Comparison of ENCODE assay signal across 8 cellular contexts in the genomic region with DNA sequence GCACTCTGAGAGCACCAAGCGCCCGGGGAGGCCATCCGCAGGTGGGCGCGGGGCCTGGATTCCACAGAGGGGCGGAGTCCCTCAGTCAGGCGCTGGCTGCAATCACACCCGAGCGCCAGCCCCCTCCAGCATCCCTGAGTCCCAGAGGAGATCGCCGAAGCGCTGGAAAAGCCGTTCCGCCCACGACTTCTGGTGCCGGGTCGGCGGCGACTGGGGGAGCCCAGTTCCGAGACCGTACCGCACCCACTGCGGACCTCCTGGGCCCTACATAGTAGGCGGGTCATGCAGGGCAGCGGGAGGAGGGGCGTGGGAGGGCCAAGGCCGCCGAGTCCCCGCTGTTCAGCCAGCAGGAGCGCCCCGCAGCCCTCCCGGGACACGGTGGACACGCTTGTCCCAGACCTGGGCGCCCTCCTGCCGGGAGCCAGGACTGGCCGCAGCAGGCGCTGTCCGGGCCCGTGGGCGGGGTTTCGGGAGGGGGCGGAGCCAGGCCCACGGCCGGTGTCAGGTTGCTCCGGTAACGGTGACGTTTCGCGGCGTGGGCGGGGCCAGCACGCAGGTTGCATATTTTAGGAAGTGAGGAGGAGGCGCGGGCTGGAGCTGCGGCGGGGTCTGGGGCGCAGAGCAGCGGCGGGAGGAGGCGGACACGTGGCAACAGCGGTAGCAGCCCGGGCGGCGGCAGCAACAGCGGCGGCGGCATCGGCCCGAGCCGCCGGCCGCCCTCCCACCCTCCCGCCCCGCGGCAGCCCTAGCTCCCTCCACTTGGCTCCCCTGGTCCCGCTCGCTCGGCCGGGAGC. TPM values are rescaled to one million over a fixed set of nuclear protein-coding genes. Genes with fewer than 3 reads are reported as not detected.
DNase-seq lines count a peak whose midpoint lies in the region; ATAC-seq and TF ChIP-seq lines count a peak whose summit lies in the region.

ATP1A1 (plus strand) TSS at position 594 of the 794 bp plus-strand sequence. CDS start 268 bp downstream, outside the sequence.

- POLR2A ChIA-PET in SK-N-SH (lab: Yijun Ruan, JAX), result interaction anchor here (0.8 kb wide), 1 partner anchor 112 kb away, joined by 4 read pairs; no protein-coding TSS in a partner anchor

- peak within 1 kb of the TSS; percentile 69 for H2AFZ ChIP-seq in SK-N-SH (ENCODE audit: low read depth)

- H3K36me3 ChIP-seq in SK-N-SH (replicated peaks in 1 of 2; ENCODE audit: control insufficient read depth in 1 of 2, insufficient read depth in 2 of 2, low read length in 1 of 2), result no peaks in the 10 kb centered on the region

- peak within 1 kb of the TSS; percentile 89 for H3K4me2 ChIP-seq in SK-N-SH

- H3K4me1 ChIP-seq in SK-N-SH (ENCODE audit: control insufficient read depth in 1 of 2, insufficient read depth in 2 of 2, low read depth in 1 of 2, low read length in 1 of 2), result peaks cover 28 to 37% of the 10 kb centered on the region in 2 experiments

- TF ChIP-seq POLR2A in GM10847 (IDR thresholded peaks at IDR 0.05; ENCODE audit: extremely low read depth, insufficient read length), result peak; percentile 96

- H4K20me1 ChIP-seq in SK-N-SH (ENCODE audit: insufficient read depth), result peaks cover 5% of the 10 kb centered on the region; the same call in 1 of the 2 replicates

- 5% methylated on average over 27 of the region's 81 CpGs for WGBS in SK-N-SH (ENCODE audit: low lambda C conversion rate)

- ATAC-seq in HG02623 (IDR thresholded peaks at IDR 0.05; ENCODE audit: unreplicated experiment), result peak; percentile 64

- peak within 1 kb of the TSS; percentile 84 for H3K9ac ChIP-seq in SK-N-SH

- no peak for TF ChIP-seq EP300 in SK-N-SH (IDR thresholded peaks at IDR 0.05; ENCODE audit: borderline replicate concordance in 1 of 2, low read depth in 1 of 2, low read length in 1 of 2)

- peak; percentile 85 for DNase-seq in NCI-H1092 (lab: John Stamatoyannopoulos, UW)
- DNase-seq in SK-N-SH, result peak; percentile 98
- peak; percentile 98 for DNase-seq in activated naive CD4-positive, alpha-beta T cell treated with anti-CD3 and anti-CD28 coated beads, Interleukin-2, amount 50 U/mL, for 16 hours
- DNase-seq in germinal center (ENCODE audit: low spot score), result peak; percentile 96
- DNase-seq in nucleus accumbens (lab: John Stamatoyannopoulos, UW), result peak; percentile 27 to 98 (median 90)
- DNase-seq in superior temporal gyrus (ENCODE audit: extremely low spot score), result peak; percentile 92

- no peaks in the 10 kb centered on the region for H3K27me3 ChIP-seq in SK-N-SH (ENCODE audit: insufficient read depth)

- no peaks in the 10 kb centered on the region for H3K9me2 ChIP-seq in SK-N-SH

- peaks cover 38% of the 10 kb centered on the region for H3K79me2 ChIP-seq in SK-N-SH (ENCODE audit: insufficient read depth)

- peak within 1 kb of the TSS; percentile 83 to 98 for H3K27ac ChIP-seq in SK-N-SH (ENCODE audit: low read depth in 2 of 2, low read length in 1 of 2)

- H3K9me3 ChIP-seq in SK-N-SH, result no peaks in the 10 kb centered on the region

- H3F3A ChIP-seq in SK-N-SH (replicated peaks; ENCODE audit: insufficient read depth), result peaks cover 32% of the 10 kb centered on the region

- H3K4me3 ChIP-seq in SK-N-SH (ENCODE audit: low read depth in 2 of 2, low read length in 1 of 2), result peak within 1 kb of the TSS; percentile 60 to 71

- CTCF ChIA-PET in SK-N-SH (lab: Yijun Ruan, JAX), result interaction anchor here (0.8 to 3.1 kb wide), 3 partner anchors 112 to 234 kb away, joined by 3 to 16 read pairs (median 6); no protein-coding TSS in a partner anchor

- no peak for TF ChIP-seq CTCF in SK-N-SH (IDR thresholded peaks at IDR 0.05)

- no peak; the same call in 1 of the 2 replicates for TF ChIP-seq RAD21 in SK-N-SH (IDR thresholded peaks at IDR 0.05; ENCODE audit: low read length)

TF ChIP-seq in SK-N-SH, 30 proteins besides CTCF, POLR2A, EP300 and RAD21:
- TF ChIP-seq RXRA (IDR thresholded peaks at IDR 0.05; ENCODE audit: borderline replicate concordance, low read depth) (no peak), EZH2phosphoT487 (IDR thresholded peaks at IDR 0.05; ENCODE audit: borderline replicate concordance, low read depth) (no peak), RCOR1 (IDR thresholded peaks at IDR 0.05; ENCODE audit: low read length) (no peak), TCF12 (IDR thresholded peaks at IDR 0.05) (peak; percentile 5; the same call in 1 of the 2 replicates), TEAD4 (IDR thresholded peaks at IDR 0.05; ENCODE audit: borderline replicate concordance, insufficient read depth) (no peak), MXI1 (IDR thresholded peaks at IDR 0.05; ENCODE audit: low read depth, low read length) (peak; percentile 90), GABPA (IDR thresholded peaks at IDR 0.05; ENCODE audit: low read depth) (no peak), NRF1 (IDR thresholded peaks at IDR 0.05; ENCODE audit: low read depth, low read length) (peak; percentile 52), REST (IDR thresholded peaks at IDR 0.05; ENCODE audit: low read depth, low read length) (no peak), CHD2 (IDR thresholded peaks at IDR 0.05; ENCODE audit: low read length, partially characterized antibody) (no peak), TAF1 (IDR thresholded peaks at IDR 0.05; ENCODE audit: borderline replicate concordance, low read depth, low read length) (peak; percentile 56; the same call in 1 of the 2 replicates), GATA2 (CRISPR knock-in tag; IDR thresholded peaks at IDR 0.05) (no peak), POLR2AphosphoS5 (IDR thresholded peaks at IDR 0.05; ENCODE audit: low read depth, low read length) (peak; percentile 88), ELF1 (IDR thresholded peaks at IDR 0.05) (0 out of 2 replicates have a peak, but pooled peaks have one; percentile 31), FOXM1 (IDR thresholded peaks at IDR 0.05; ENCODE audit: low read depth) (no peak), RFX5 (IDR thresholded peaks at IDR 0.05; ENCODE audit: low read length) (peak; percentile 92), FOXJ3 (CRISPR knock-in tag; IDR thresholded peaks at IDR 0.05) (no peak), USF1 (IDR thresholded peaks at IDR 0.05; ENCODE audit: borderline replicate concordance, low read depth) (peak; percentile 65), JUND (IDR thresholded peaks at IDR 0.05) (no peak), SMC3 (IDR thresholded peaks at IDR 0.05; ENCODE audit: low read depth, low read length) (no peak), USF2 (IDR thresholded peaks at IDR 0.05; ENCODE audit: borderline replicate concordance, low read depth, low read length) (peak; percentile 66)
- TF ChIP-seq, protein P1, sequence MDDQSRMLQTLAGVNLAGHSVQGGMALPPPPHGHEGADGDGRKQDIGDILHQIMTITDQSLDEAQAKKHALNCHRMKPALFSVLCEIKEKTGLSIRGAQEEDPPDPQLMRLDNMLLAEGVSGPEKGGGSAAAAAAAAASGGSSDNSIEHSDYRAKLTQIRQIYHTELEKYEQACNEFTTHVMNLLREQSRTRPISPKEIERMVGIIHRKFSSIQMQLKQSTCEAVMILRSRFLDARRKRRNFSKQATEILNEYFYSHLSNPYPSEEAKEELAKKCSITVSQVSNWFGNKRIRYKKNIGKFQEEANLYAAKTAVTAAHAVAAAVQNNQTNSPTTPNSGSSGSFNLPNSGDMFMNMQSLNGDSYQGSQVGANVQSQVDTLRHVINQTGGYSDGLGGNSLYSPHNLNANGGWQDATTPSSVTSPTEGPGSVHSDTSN (IDR thresholded peaks at IDR 0.05), result no peak
- TF ChIP-seq, protein P2, sequence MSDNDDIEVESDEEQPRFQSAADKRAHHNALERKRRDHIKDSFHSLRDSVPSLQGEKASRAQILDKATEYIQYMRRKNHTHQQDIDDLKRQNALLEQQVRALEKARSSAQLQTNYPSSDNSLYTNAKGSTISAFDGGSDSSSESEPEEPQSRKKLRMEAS (IDR thresholded peaks at IDR 0.05; ENCODE audit: low read depth), result peak; percentile 61

RNA-seq across cellular contexts. Expression of gene ATP1A1, which starts in this region (rescaled TPM):
- 233 and 235 TPM in 2 replicates for polyA plus RNA-seq in SK-N-SH (2012; rRNA removed)
- 188 and 230 TPM in 2 replicates for polyA plus RNA-seq in SK-N-SH (2012; cell fraction: cytosol; rRNA removed)
- 183 and 211 TPM in 2 replicates for polyA plus RNA-seq in SK-N-SH (2012; cell fraction: nucleus; rRNA removed)

Comparison
In these comparisons a context has a peak if more than half of its experiments do, and no peak if none do; other contexts are left out.
1. Peak in every context shown above with its lines: DNase-seq, ATAC-seq, H3K4me3 ChIP-seq and H3K27ac ChIP-seq.